In genomic region chrX:141176586-141177451, GRCh38 we compare ENCODE assay signal across 8 cellular contexts. TPM values are rescaled to one million over a fixed set of nuclear protein-coding genes. Genes with fewer than 3 reads are reported as not detected.
A peak's percentile ranks its signal among the peaks of the same experiment; 100 is the strongest.
DNase-seq lines count a peak whose midpoint lies in the region; ATAC-seq and TF ChIP-seq lines count a peak whose summit lies in the region.

Gene LDOC1, minus strand, starts transcription at chrX:141177129. Its CDS starts 108 bp downstream, at chrX:141177021.

- peak within 1 kb of the TSS; percentile 74 for H3K4me3 Mint-ChIP-seq in central memory CD8-positive, alpha-beta T cell
- no peak within 1 kb of the TSS for H3K4me3 Mint-ChIP-seq in Calu3 (ENCODE audit: low read depth, unreplicated experiment)

- no peaks in the 10 kb centered on the region for H3K79me2 ChIP-seq in smooth muscle cell (ENCODE audit: low read depth)

- no peaks in the 10 kb centered on the region for H3K27me3 ChIP-seq in smooth muscle cell (ENCODE audit: low read depth)

- peak within 1 kb of the TSS; percentile 95 for H2AFZ ChIP-seq in smooth muscle cell (ENCODE audit: low read depth)

- H3K27me3 Mint-ChIP-seq in central memory CD8-positive, alpha-beta T cell: no peaks in the 10 kb centered on the region
- H3K27me3 Mint-ChIP-seq in Calu3 (ENCODE audit: unreplicated experiment): no peaks in the 10 kb centered on the region

- H3K36me3 Mint-ChIP-seq in central memory CD8-positive, alpha-beta T cell (ENCODE audit: insufficient read depth): no peaks in the 10 kb centered on the region
- H3K36me3 Mint-ChIP-seq in Calu3 (ENCODE audit: insufficient read depth, unreplicated experiment): no peaks in the 10 kb centered on the region

- DNase-seq in C1 segment of cervical spinal cord (lab: John Stamatoyannopoulos, UW): peak in 13 of 14 donors; percentile 29 to 78 (median 59)
- peak; percentile 84 for DNase-seq in M059J (ENCODE audit: low read depth)
- peak; percentile 56 to 73 for DNase-seq in activated CD4-positive, alpha-beta T cell treated with anti-CD3 and anti-CD28 coated beads for 24 hours (ENCODE audit: low read depth in 2 of 2)
- peak; percentile 10 to 31 for DNase-seq in central memory CD8-positive, alpha-beta T cell (ENCODE audit: low spot score in 2 of 2)
- DNase-seq in inferior parietal cortex (ENCODE audit: extremely low spot score): peak; percentile 47
- peak; percentile 60 for DNase-seq in smooth muscle cell (lab: John Stamatoyannopoulos, UW; ENCODE audit: unreplicated experiment)
- DNase-seq in HT-29 (ENCODE audit: low spot score): no peak
- no peak for DNase-seq in Calu3

- no peak within 1 kb of the TSS for H3K9ac ChIP-seq in smooth muscle cell (ENCODE audit: low read depth)

- peaks cover 2% of the 10 kb centered on the region for H3K9me3 ChIP-seq in smooth muscle cell (replicated peaks; ENCODE audit: low read depth)

- H3K4me1 Mint-ChIP-seq in central memory CD8-positive, alpha-beta T cell: no peaks in the 10 kb centered on the region
- no peaks in the 10 kb centered on the region for H3K4me1 Mint-ChIP-seq in Calu3 (ENCODE audit: low read depth, unreplicated experiment)

- no peak within 1 kb of the TSS for H3K27ac Mint-ChIP-seq in central memory CD8-positive, alpha-beta T cell (ENCODE audit: low read depth)
- no peak within 1 kb of the TSS for H3K27ac Mint-ChIP-seq in Calu3 (ENCODE audit: unreplicated experiment)

- intact Hi-C loops in Calu3 (cut with micrococcal nuclease; ENCODE audit: unreplicated experiment): no loop called here

- peak; percentile 52 for ATAC-seq in central memory CD8-positive, alpha-beta T cell (replicated peaks; ENCODE audit: extremely low read depth, poor library complexity, severe bottlenecking)

- BruUV-seq in Calu3 (replicated peaks; lab: Mats Ljungman, UMichigan): no TSS peak

- no peaks in the 10 kb centered on the region for H3K9me3 Mint-ChIP-seq in central memory CD8-positive, alpha-beta T cell
- H3K9me3 Mint-ChIP-seq in Calu3 (ENCODE audit: low read depth, unreplicated experiment): no peaks in the 10 kb centered on the region

- no peaks in the 10 kb centered on the region for H3K4me1 ChIP-seq in smooth muscle cell (ENCODE audit: low read depth)

- H3K36me3 ChIP-seq in smooth muscle cell (ENCODE audit: low read depth): no peaks in the 10 kb centered on the region

- H3F3A ChIP-seq in smooth muscle cell (ENCODE audit: low read depth): no peaks in the 10 kb centered on the region

- peak within 1 kb of the TSS; percentile 58 for H3K4me3 ChIP-seq in smooth muscle cell

- H3K27ac ChIP-seq in smooth muscle cell (ENCODE audit: low read depth): no peak within 1 kb of the TSS

- H4K20me1 ChIP-seq in smooth muscle cell (ENCODE audit: low read depth): no peaks in the 10 kb centered on the region

- whole genome bisulfite sequencing in smooth muscle cell (ENCODE audit: low lambda C conversion rate): 39% methylated on average over 80 of the region's 83 CpGs

- CTCF ChIA-PET in Calu3 (lab: Charles Lee): no interaction called here

- H3K4me2 ChIP-seq in smooth muscle cell: peak within 1 kb of the TSS; percentile 85

- TF ChIP-seq CTCF in smooth muscle cell (IDR thresholded peaks at IDR 0.05; ENCODE audit: borderline replicate concordance, insufficient read depth, poor library complexity, severe bottlenecking): no peak
- TF ChIP-seq CTCF in Calu3 (IDR thresholded peaks at IDR 0.05; ENCODE audit: unreplicated experiment): no peak

RNA-seq across cellular contexts. Expression of gene LDOC1, which starts in this region (rescaled TPM):
- total RNA-seq in M059J (2014; rRNA removed; shearing (Covaris generic)): 29.3 and 34.6 TPM in 2 replicates
- 5.4 and 10.5 TPM in 2 replicates for total RNA-seq in smooth muscle cell
- polyA plus RNA-seq in smooth muscle cell: 74.4 and 78.5 TPM in 2 replicates
- total RNA-seq in HT-29 (2014; rRNA removed; shearing (Covaris generic)): not detected in 2 replicates
- total RNA-seq in Calu3 (2022): not detected in 2 replicates

Comparison
In these comparisons a context has a peak if more than half of its experiments do, and no peak if none do; other contexts are left out.
1. DNase-seq: peak in C1 segment of cervical spinal cord (13 of 14), M059J (single experiment), activated CD4-positive, alpha-beta T cell treated with anti-CD3 and anti-CD28 coated beads for 24 hours (2 of 2), central memory CD8-positive, alpha-beta T cell (2 of 2), inferior parietal cortex (single experiment) and smooth muscle cell (single experiment); none in HT-29 (single experiment) and Calu3 (single experiment).